In genomic region chr20:54872440-54872839, GRCh38 we compare ENCODE assay signal across 8 cellular contexts.
"Had no signal": no experiment of that assay in that cellular context is flagged by ENCODE, and none has a peak within 500 bp of the region (broad histone marks: within the 10 kb centered on the region; RNA-seq: fewer than 3 reads in every experiment).

No MANE protein-coding gene starts in this region.

- H3K4me3 ChIP-seq: K562 had no signal

- H3K36me3 Mint-ChIP-seq: IgD-negative memory B cell had no signal

- FAIRE-seq: HTR-8/SVneo, K562 had no signal

- H3K27ac ChIP-seq: HL-60, KMS-11 had no signal

- H3K27me3 Mint-ChIP-seq: IgD-negative memory B cell had no signal

- H3K4me1 Mint-ChIP-seq: IgD-negative memory B cell had no signal

- H3K4me3 Mint-ChIP-seq: IgD-negative memory B cell had no signal

- ATAC-seq: K562 had no signal

- H3K9ac ChIP-seq: KMS-11 had no signal

- DNase-seq: IMR-90, KBM-7, KG1 had no signal

- H3K4me2 ChIP-seq: KMS-11 had no signal

- H3K27ac Mint-ChIP-seq: IgD-negative memory B cell had no signal
